Comparison of ENCODE assay signal across 10 cellular contexts in genomic region chr17:39739885-39740356, GRCh38. TPM values are rescaled to one million over a fixed set of nuclear protein-coding genes. Genes with fewer than 3 reads are reported as not detected.
DNase-seq lines count a peak whose midpoint lies in the region; ATAC-seq and TF ChIP-seq lines count a peak whose summit lies in the region.
"Had no signal": no experiment of that assay in that cellular context is flagged by ENCODE, and none has a peak within 500 bp of the region (broad histone marks: within the 10 kb centered on the region; RNA-seq: fewer than 3 reads in every experiment).

No MANE protein-coding gene starts in this region.

- H3K27me3 ChIP-seq in duodenal mucosa (ENCODE audit: control insufficient read depth in 1 of 2, insufficient read depth in 2 of 2, low read length in 2 of 2) (peaks cover 0 to 4% of the 10 kb centered on the region in 2 donors), vagina (no peaks in the 10 kb centered on the region)

- H3K9me3 Mint-ChIP-seq in activated naive CD8-positive, alpha-beta T cell (ENCODE audit: low read depth), result no peaks in the 10 kb centered on the region
- no peaks in the 10 kb centered on the region for H3K9me3 Mint-ChIP-seq in activated naive CD8-positive, alpha-beta T cell treated with anti-CD3 and anti-CD28 coated beads for 36 hours

- H3K36me3 Mint-ChIP-seq in activated naive CD8-positive, alpha-beta T cell, result no peaks in the 10 kb centered on the region
- H3K36me3 Mint-ChIP-seq in activated naive CD8-positive, alpha-beta T cell treated with anti-CD3 and anti-CD28 coated beads for 36 hours, result no peaks in the 10 kb centered on the region
- H3K36me3 Mint-ChIP-seq: CD4-positive, CD25-positive, alpha-beta regulatory T cell had no signal

- TF ChIP-seq POLR2A in vagina (IDR thresholded peaks at IDR 0.05), result no peak
- no peak for TF ChIP-seq POLR2A in erythroblast (IDR thresholded peaks at IDR 0.05; ENCODE audit: low read length)

- H3K36me3 ChIP-seq in duodenal mucosa (ENCODE audit: control insufficient read depth in 1 of 2, insufficient read depth in 2 of 2, low read length in 2 of 2) (peaks cover 11 to 20% of the 10 kb centered on the region in 2 donors), mesodermal cell (ENCODE audit: control insufficient read depth, insufficient read depth, low read length) (no peaks in the 10 kb centered on the region), vagina (peaks cover 0 to 1% of the 10 kb centered on the region in 2 donors)

- intact Hi-C loops in vagina (cut with DNase I), result no loop called here

- H3K4me3 Mint-ChIP-seq in activated naive CD8-positive, alpha-beta T cell, result peak overlapping the region; percentile 42
- H3K4me3 Mint-ChIP-seq in activated naive CD8-positive, alpha-beta T cell treated with anti-CD3 and anti-CD28 coated beads for 36 hours, result no peak overlapping the region

- H3K27ac Mint-ChIP-seq in activated naive CD8-positive, alpha-beta T cell, result no peak overlapping the region
- H3K27ac Mint-ChIP-seq in activated naive CD8-positive, alpha-beta T cell treated with anti-CD3 and anti-CD28 coated beads for 36 hours, result no peak overlapping the region

- WGBS in mesodermal cell (ENCODE audit: insufficient coverage in 2 of 2), 2 experiments, result 14 to 24% methylated on average over 2 to 7 of the region's 9 CpGs

- H3K9me3 ChIP-seq in duodenal mucosa (ENCODE audit: control insufficient read depth in 1 of 2, low read length in 2 of 2), result no peaks in the 10 kb centered on the region
- H3K9me3 ChIP-seq in mesodermal cell (ENCODE audit: control insufficient read depth, low read length), result no peaks in the 10 kb centered on the region
- H3K9me3 ChIP-seq in vagina, result no peaks in the 10 kb centered on the region

- no peak for DNase-seq in activated naive CD8-positive, alpha-beta T cell treated with anti-CD3 and anti-CD28 coated beads for 36 hours
- DNase-seq in vagina (ENCODE audit: extremely low spot score in 2 of 2), result no peak
- no peak for DNase-seq in activated effector memory CD4-positive, alpha-beta T cell treated with Interleukin-2 at 50 U/mL for 16 hours
- no peak for DNase-seq in erythroblast (lab: John Stamatoyannopoulos, UW)
- DNase-seq: CD4-positive, CD25-positive, alpha-beta regulatory T cell; NCI-H446 had no signal

- H3K27ac ChIP-seq in duodenal mucosa (ENCODE audit: low read depth, low read length), result peak overlapping the region; percentile 84
- no peak overlapping the region for H3K27ac ChIP-seq in mesodermal cell (ENCODE audit: low read depth, low read length, severe bottlenecking)
- peak overlapping the region; percentile 95 for H3K27ac ChIP-seq in vagina

- peaks cover 16 to 26% of the 10 kb centered on the region in 2 donors for H3K4me1 ChIP-seq in duodenal mucosa (ENCODE audit: control insufficient read depth in 1 of 2, insufficient read depth in 2 of 2, low read length in 2 of 2)
- H3K4me1 ChIP-seq in mesodermal cell (ENCODE audit: control insufficient read depth, insufficient read depth, low read length, poor library complexity, severe bottlenecking), result peaks cover 22% of the 10 kb centered on the region
- peaks cover 47% of the 10 kb centered on the region for H3K4me1 ChIP-seq in vagina

- ATAC-seq in HG03045 (IDR thresholded peaks at IDR 0.05; ENCODE audit: unreplicated experiment), result no peak

- H3K27me3 Mint-ChIP-seq in activated naive CD8-positive, alpha-beta T cell, result peaks cover 3% of the 10 kb centered on the region
- peaks cover 29% of the 10 kb centered on the region for H3K27me3 Mint-ChIP-seq in activated naive CD8-positive, alpha-beta T cell treated with anti-CD3 and anti-CD28 coated beads for 36 hours

- H3K9ac ChIP-seq in duodenal mucosa (ENCODE audit: low read depth in 1 of 2, low read length in 2 of 2), result peak overlapping the region; percentile 72 to 88

- H3K4me3 ChIP-seq in duodenal mucosa (ENCODE audit: low read depth in 1 of 2, low read length in 2 of 2) (peak overlapping the region; percentile 75 to 79), mesodermal cell (ENCODE audit: extremely low read depth, insufficient read depth, low read length, poor library complexity, severe bottlenecking) (peak overlapping the region; percentile 19), vagina (peak overlapping the region; percentile 29 to 48)

- H3K4me1 Mint-ChIP-seq in activated naive CD8-positive, alpha-beta T cell (ENCODE audit: low read depth), result peaks cover 13% of the 10 kb centered on the region
- H3K4me1 Mint-ChIP-seq in activated naive CD8-positive, alpha-beta T cell treated with anti-CD3 and anti-CD28 coated beads for 36 hours, result peaks cover 17% of the 10 kb centered on the region

- no peak for TF ChIP-seq CTCF in vagina (IDR thresholded peaks at IDR 0.05)

RNA-seq across cellular contexts. Expression of gene GRB7, which starts 2.2 kb away (rescaled TPM):
- under 1 TPM; 0.60 to 0.84 TPM for total RNA-seq in activated naive CD8-positive, alpha-beta T cell treated with anti-CD3 and anti-CD28 coated beads for 36 hours
- 2.1 TPM for polyA plus RNA-seq in mesodermal cell (2013, experiment 1 of 2)
- polyA plus RNA-seq in mesodermal cell (2013, experiment 2 of 2), result 1.8 TPM
- total RNA-seq in vagina, result 23.6 TPM
- total RNA-seq: CD4-positive, CD25-positive, alpha-beta regulatory T cell had no signal
- polyA plus RNA-seq: CD4-positive, CD25-positive, alpha-beta regulatory T cell had no signal

RNA-seq across cellular contexts. Expression of gene MIEN1, which starts 9.6 kb away (rescaled TPM):
- total RNA-seq in activated naive CD8-positive, alpha-beta T cell treated with anti-CD3 and anti-CD28 coated beads for 36 hours, result 10 to 100 TPM; 30.7 to 33.3 TPM
- polyA plus RNA-seq in mesodermal cell (2013, experiment 1 of 2), result 50.0 TPM
- polyA plus RNA-seq in mesodermal cell (2013, experiment 2 of 2), result 44.1 TPM
- total RNA-seq in vagina, result 74.2 TPM

RNA-seq across cellular contexts. Expression of gene ERBB2, which starts 40.1 kb away (rescaled TPM):
- total RNA-seq in activated naive CD8-positive, alpha-beta T cell treated with anti-CD3 and anti-CD28 coated beads for 36 hours, result 1 to 10 TPM; 3.8 to 4.3 TPM
- polyA plus RNA-seq in mesodermal cell (2013, experiment 1 of 2), result 44.8 TPM
- 46.1 TPM for polyA plus RNA-seq in mesodermal cell (2013, experiment 2 of 2)
- total RNA-seq in vagina, result 52.1 TPM

RNA-seq across cellular contexts. Expression of gene PGAP3, which starts 52.1 kb away (rescaled TPM):
- 1 to 10 TPM; 7.8 to 8.9 TPM for total RNA-seq in activated naive CD8-positive, alpha-beta T cell treated with anti-CD3 and anti-CD28 coated beads for 36 hours
- 7.4 TPM for polyA plus RNA-seq in mesodermal cell (2013, experiment 1 of 2)
- polyA plus RNA-seq in mesodermal cell (2013, experiment 2 of 2), result 7.5 TPM
- total RNA-seq in vagina, result 17.7 TPM

Comparison
In these comparisons a context has a peak if more than half of its experiments do, and no peak if none do; other contexts are left out.
1. H3K4me3 ChIP-seq: peak in every context shown above with its lines; median percentile 77 in duodenal mucosa; 38 in vagina; 19 in mesodermal cell.
2. RNA of gene GRB7, which starts 2.2 kb away (total RNA-seq): 23.6 TPM in vagina (single experiment); 0.60 to 0.84 TPM in activated naive CD8-positive, alpha-beta T cell treated with anti-CD3 and anti-CD28 coated beads for 36 hours; every median in the first group is over 10 times any median in the second.
3. RNA of gene ERBB2, which starts 40.1 kb away (total RNA-seq): 52.1 TPM in vagina (single experiment); 3.8 to 4.3 TPM in activated naive CD8-positive, alpha-beta T cell treated with anti-CD3 and anti-CD28 coated beads for 36 hours; every median in the first group is over 10 times any median in the second.